In the genomic region with DNA sequence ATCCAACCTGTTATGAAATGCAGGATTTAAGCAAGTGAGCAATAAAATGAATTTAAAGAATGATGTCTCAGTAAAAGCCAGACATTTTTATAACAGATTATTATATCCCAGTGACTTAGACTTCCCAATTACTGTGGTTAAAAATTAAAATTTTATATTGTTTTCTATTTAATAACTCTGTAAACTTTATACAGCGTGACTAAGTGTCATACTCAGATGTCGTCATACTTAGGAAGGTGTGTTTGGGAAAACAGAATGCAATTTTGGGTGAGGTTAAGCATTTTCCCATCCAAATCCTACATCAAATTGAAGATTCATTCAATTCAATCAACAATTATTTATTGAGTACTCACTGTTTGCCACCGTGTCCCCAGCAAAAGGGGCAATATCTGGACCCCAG, we compare ENCODE assay signal across 9 cellular contexts. TPM values are rescaled to one million over a fixed set of nuclear protein-coding genes. Genes with fewer than 3 reads are reported as not detected.
"Had no signal": no experiment of that assay in that cellular context is flagged by ENCODE, and none has a peak within 500 bp of the region (broad histone marks: within the 10 kb centered on the region; RNA-seq: fewer than 3 reads in every experiment).

No MANE protein-coding gene starts in this region.

- FAIRE-seq: HTR-8/SVneo, K562 had no signal

- DNase-seq: IMR-90, KBM-7, KG1 had no signal

- H3K27me3 Mint-ChIP-seq: IgD-negative memory B cell had no signal

- H3K27ac ChIP-seq: HL-60 had no signal

- H3K4me3 Mint-ChIP-seq: IgD-negative memory B cell had no signal

- ATAC-seq: K562 had no signal

- H3K4me1 Mint-ChIP-seq: IgD-negative memory B cell had no signal

- H3K27ac Mint-ChIP-seq: IgD-negative memory B cell had no signal

- H3K4me3 ChIP-seq: K562 had no signal

- H3K36me3 Mint-ChIP-seq: IgD-negative memory B cell had no signal

RNA-seq across cellular contexts. Expression of gene FRMD1, which starts 31.4 kb away (rescaled TPM):
- total RNA-seq: HT-29, HT1080, IMR-90 had no signal
- polyA plus RNA-seq: IgD-negative memory B cell, IMR-90 had no signal
